15 cellular contexts compared by ENCODE assay signal in the genomic region with DNA sequence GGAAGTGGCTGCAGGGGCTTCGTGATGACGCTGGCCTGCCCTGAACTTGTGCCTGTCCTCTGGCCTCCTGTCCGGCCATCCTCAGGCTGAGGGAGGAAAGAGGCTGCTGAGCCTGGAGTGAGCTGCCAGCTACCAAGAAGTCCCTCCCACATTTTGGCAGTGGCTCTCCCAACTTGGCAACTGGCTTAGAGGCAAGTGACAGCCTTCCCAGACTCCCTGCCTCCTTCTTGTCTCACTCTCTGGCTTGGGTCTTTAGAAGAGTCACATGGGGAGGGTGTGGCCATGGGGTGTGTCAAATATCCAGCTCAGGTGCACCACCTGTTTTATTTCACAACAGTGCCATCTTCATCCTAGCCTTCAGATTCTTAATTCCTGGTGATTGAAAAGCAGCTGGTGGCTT.
DNase-seq lines count a peak whose midpoint lies in the region; ATAC-seq and TF ChIP-seq lines count a peak whose summit lies in the region.
"Had no signal": no experiment of that assay in that cellular context is flagged by ENCODE, and none has a peak within 500 bp of the region (broad histone marks: within the 10 kb centered on the region; RNA-seq: fewer than 3 reads in every experiment).

No MANE protein-coding gene starts in this region.

- H3K27ac ChIP-seq in gastroesophageal sphincter: peak overlapping the region in 3 of 4 donors; percentile 16 to 56 (median 32)
- no peak overlapping the region for H3K27ac ChIP-seq in prostate gland
- H3K27ac ChIP-seq: foreskin keratinocyte, neural progenitor cell had no signal

- H3K4me3 Mint-ChIP-seq in Caco-2 (ENCODE audit: unreplicated experiment): no peak overlapping the region

- ATAC-seq in gastroesophageal sphincter: peak; percentile 66
- ATAC-seq in GM21737 (IDR thresholded peaks at IDR 0.05; ENCODE audit: unreplicated experiment): no peak
- ATAC-seq: foreskin keratinocyte had no signal

- no peaks in the 10 kb centered on the region for H3K36me3 Mint-ChIP-seq in Caco-2 (ENCODE audit: insufficient read depth, unreplicated experiment)

- H3K4me3 ChIP-seq in gastroesophageal sphincter: no peak overlapping the region
- H3K4me3 ChIP-seq in prostate gland: no peak overlapping the region
- no peak overlapping the region for H3K4me3 ChIP-seq in Caco-2 (ENCODE audit: low read depth, low read length)
- H3K4me3 ChIP-seq: neural progenitor cell had no signal

- no peak for TF ChIP-seq EP300 in gastroesophageal sphincter (IDR thresholded peaks at IDR 0.05)

- H3K36me3 ChIP-seq in gastroesophageal sphincter (peaks cover 0 to 11% of the 10 kb centered on the region in 2 donors), prostate gland (no peaks in the 10 kb centered on the region), Caco-2 (ENCODE audit: control insufficient read depth, insufficient read depth, low read length) (no peaks in the 10 kb centered on the region)

- H3K4me1 ChIP-seq in gastroesophageal sphincter (peaks cover 0 to 32% (median 11%) of the 10 kb centered on the region in 3 donors), prostate gland (replicated peaks) (no peaks in the 10 kb centered on the region), Caco-2 (peaks cover 11% of the 10 kb centered on the region)
- H3K4me1 ChIP-seq: foreskin keratinocyte, neural progenitor cell had no signal

- TF ChIP-seq POLR2A in gastroesophageal sphincter (IDR thresholded peaks at IDR 0.05) (no peak), prostate gland (IDR thresholded peaks at IDR 0.05) (no peak)

- no peak overlapping the region for H3K27ac Mint-ChIP-seq in Caco-2 (ENCODE audit: unreplicated experiment)
- H3K27ac Mint-ChIP-seq: neural progenitor cell had no signal

- WGBS in gastroesophageal sphincter (ENCODE audit: low coverage in 1 of 2), 2 donors: 40 to 57% methylated on average over 1 to 2 of the region's 3 CpGs
- WGBS in prostate gland: 72% methylated on average over 3 of the region's 3 CpGs

- no peaks in the 10 kb centered on the region for H3K27me3 Mint-ChIP-seq in Caco-2 (ENCODE audit: insufficient read depth, unreplicated experiment)

- DNase-seq in G401 (ENCODE audit: low spot score) (peak; percentile 91), NCI-H524 (lab: John Stamatoyannopoulos, UW) (peak; percentile 36 to 77), prostate gland (ENCODE audit: low spot score) (peak; percentile 49), Caco-2 (no peak), inferior parietal cortex (ENCODE audit: extremely low spot score) (no peak)
- DNase-seq in activated CD4-positive, alpha-beta T cell treated with anti-CD3 and anti-CD28 coated beads, Interleukin-2, amount 50 U/mL, for 1 hour: no peak
- DNase-seq: activated CD4-positive, alpha-beta T cell treated with anti-CD3 and anti-CD28 coated beads, Interleukin-2, amount 50 U/mL, for 48 hours; activated naive CD4-positive, alpha-beta T cell treated with anti-CD3 and anti-CD28 coated beads, Interleukin-2, amount 50 U/mL, for 16 hours; foreskin keratinocyte; kidney glomerular epithelial cell; NCI-H1092; T-helper 1 cell had no signal

- no peak for TF ChIP-seq CTCF in gastroesophageal sphincter (IDR thresholded peaks at IDR 0.05)
- TF ChIP-seq CTCF in prostate gland (IDR thresholded peaks at IDR 0.05): no peak
- TF ChIP-seq CTCF in Caco-2 (IDR thresholded peaks at IDR 0.05; ENCODE audit: insufficient read depth in 1 of 2, low read depth in 1 of 2, low read length in 1 of 2, severe bottlenecking in 1 of 2, unreplicated experiment in 1 of 2): no peak

- H3K4me1 Mint-ChIP-seq in Caco-2 (ENCODE audit: low read depth, unreplicated experiment): peaks cover 20% of the 10 kb centered on the region

- intact Hi-C loops in prostate gland (cut with DNase I) (no loop called here), Caco-2 (cut with micrococcal nuclease; ENCODE audit: unreplicated experiment) (no loop called here)

- CTCF ChIA-PET in Caco-2 (lab: Charles Lee): no interaction called here

- POLR2A ChIA-PET in Caco-2 (lab: Charles Lee): no interaction called here

- no TSS peak for BruUV-seq in Caco-2 (replicated peaks; lab: Mats Ljungman, UMichigan)

- no peaks in the 10 kb centered on the region for H3K27me3 ChIP-seq in gastroesophageal sphincter
- H3K27me3 ChIP-seq in prostate gland (replicated peaks; ENCODE audit: insufficient read depth): no peaks in the 10 kb centered on the region
- H3K27me3 ChIP-seq in Caco-2 (replicated peaks; ENCODE audit: control insufficient read depth, insufficient read depth, low read length): no peaks in the 10 kb centered on the region; the same call in 1 of the 2 replicates
- H3K27me3 ChIP-seq: foreskin keratinocyte, neural progenitor cell had no signal

- H3K9me3 ChIP-seq in gastroesophageal sphincter: peaks cover 0 to 12% (median 0%) of the 10 kb centered on the region in 3 donors
- H3K9me3 ChIP-seq in prostate gland: no peaks in the 10 kb centered on the region
- H3K9me3 ChIP-seq in Caco-2: peaks cover 10% of the 10 kb centered on the region; the same call in 1 of the 2 replicates

- in situ Hi-C loops in G401 (cut with HindIII; ENCODE audit: low sequenced_read_pairs): no loop called here

- peaks cover 33% of the 10 kb centered on the region for H3K9me3 Mint-ChIP-seq in Caco-2 (ENCODE audit: unreplicated experiment)

Comparison
In these comparisons a context has a peak if more than half of its experiments do, and no peak if none do; other contexts are left out.
1. DNase-seq: peak in G401 (single experiment), NCI-H524 (2 of 2) and prostate gland (single experiment); none in Caco-2 (0 of 2), inferior parietal cortex (single experiment) and activated CD4-positive, alpha-beta T cell treated with anti-CD3 and anti-CD28 coated beads, Interleukin-2, amount 50 U/mL, for 1 hour (single experiment).
2. H3K27ac ChIP-seq: peak in gastroesophageal sphincter (3 of 4); none in prostate gland (0 of 2).